ENCODE assay signal across 8 cellular contexts in genomic region chr19:1408300-1409203, GRCh38. TPM values are rescaled to one million over a fixed set of nuclear protein-coding genes. Genes with fewer than 3 reads are reported as not detected.
DNase-seq lines count a peak whose midpoint lies in the region; ATAC-seq and TF ChIP-seq lines count a peak whose summit lies in the region.

No MANE protein-coding gene starts in this region.

- peaks cover 25% of the 10 kb centered on the region for H3K4me1 Mint-ChIP-seq in endothelial cell (ENCODE audit: unreplicated experiment)

- H3K36me3 ChIP-seq in ES-I3 (ENCODE audit: insufficient read depth, low read length) (no peaks in the 10 kb centered on the region), muscle layer of duodenum (ENCODE audit: control insufficient read depth in 1 of 2, insufficient read depth in 2 of 2, low read length in 2 of 2) (no peaks in the 10 kb centered on the region)

- H3K9me3 Mint-ChIP-seq in endothelial cell (ENCODE audit: unreplicated experiment) = no peaks in the 10 kb centered on the region

- no peak for ATAC-seq in HG02840 (IDR thresholded peaks at IDR 0.05; ENCODE audit: low FRiP score, unreplicated experiment)

- H3K4me1 ChIP-seq in ES-I3 (ENCODE audit: insufficient read depth, low read length) (peaks cover 4% of the 10 kb centered on the region; the same call in 1 of the 2 replicates), muscle layer of duodenum (ENCODE audit: control insufficient read depth in 1 of 2, insufficient read depth in 2 of 2, low read length in 2 of 2) (peaks cover 10 to 43% of the 10 kb centered on the region in 2 donors)

- peaks cover 13% of the 10 kb centered on the region for H3K36me3 Mint-ChIP-seq in endothelial cell (ENCODE audit: low read depth, unreplicated experiment)

- peak overlapping the region; percentile 98 for H3K4me3 Mint-ChIP-seq in endothelial cell (ENCODE audit: unreplicated experiment)

- peak overlapping the region; percentile 78 to 79 for H3K4me3 ChIP-seq in muscle layer of duodenum (ENCODE audit: low read depth in 1 of 2, low read length in 2 of 2)

- peak overlapping the region; percentile 95 for H3K27ac Mint-ChIP-seq in endothelial cell (ENCODE audit: unreplicated experiment)

- DNase-seq in Kasumi-1 (lab: John Stamatoyannopoulos, UW) (peak; percentile 10 to 12), endothelial cell (ENCODE audit: low spot score) (peak; percentile 58), substantia nigra (lab: John Stamatoyannopoulos, UW) (peak in 9 of 49 donors; percentile 12 to 64 (median 37)), NCI-H1694 treated with DMSO at 0.1 percent for 48 hours (lab: John Stamatoyannopoulos, UW) (no peak)
- peak; percentile 85 for DNase-seq in activated CD8-positive, alpha-beta memory T cell treated with anti-CD3 and anti-CD28 coated beads for 24 hours

- H3K9me3 ChIP-seq in ES-I3 (ENCODE audit: control insufficient read depth, insufficient read depth, low read length) (no peaks in the 10 kb centered on the region), muscle layer of duodenum (ENCODE audit: control insufficient read depth in 1 of 2, low read length in 2 of 2) (no peaks in the 10 kb centered on the region)

- no peaks in the 10 kb centered on the region for H3K27me3 ChIP-seq in muscle layer of duodenum (ENCODE audit: low read depth, low read length)

- H3K27me3 Mint-ChIP-seq in endothelial cell (ENCODE audit: unreplicated experiment) = peaks cover 24% of the 10 kb centered on the region

- H3K27ac ChIP-seq in muscle layer of duodenum (ENCODE audit: low read length) (peak overlapping the region; percentile 86), substantia nigra (ENCODE audit: low read depth, low read length, poor library complexity, severe bottlenecking) (peak overlapping the region; percentile 93)

- no peak for TF ChIP-seq CTCF in endothelial cell (IDR thresholded peaks at IDR 0.05; ENCODE audit: unreplicated experiment)

- peak overlapping the region; percentile 76 for H3K9ac ChIP-seq in ES-I3 (ENCODE audit: low read depth, low read length)

RNA-seq across cellular contexts. Expression of gene DAZAP1, which starts 1.2 kb away (rescaled TPM):
- total RNA-seq in endothelial cell (ENCODE audit: unreplicated experiment) = 145 TPM

RNA-seq across cellular contexts. Expression of gene GAMT, which starts 7.2 kb away (rescaled TPM):
- total RNA-seq in endothelial cell (ENCODE audit: unreplicated experiment) = 18.1 TPM

RNA-seq across cellular contexts. Expression of gene NDUFS7, which starts 24.8 kb away (rescaled TPM):
- total RNA-seq in endothelial cell (ENCODE audit: unreplicated experiment) = 84.0 TPM

RNA-seq across cellular contexts. Expression of gene RPS15, which starts 29.6 kb away (rescaled TPM):
- total RNA-seq in endothelial cell (ENCODE audit: unreplicated experiment) = 1,175 TPM

RNA-seq across cellular contexts. Expression of gene APC2, which starts 41.4 kb away (rescaled TPM):
- total RNA-seq in endothelial cell (ENCODE audit: unreplicated experiment) = 1.9 TPM
